In the genomic region with DNA sequence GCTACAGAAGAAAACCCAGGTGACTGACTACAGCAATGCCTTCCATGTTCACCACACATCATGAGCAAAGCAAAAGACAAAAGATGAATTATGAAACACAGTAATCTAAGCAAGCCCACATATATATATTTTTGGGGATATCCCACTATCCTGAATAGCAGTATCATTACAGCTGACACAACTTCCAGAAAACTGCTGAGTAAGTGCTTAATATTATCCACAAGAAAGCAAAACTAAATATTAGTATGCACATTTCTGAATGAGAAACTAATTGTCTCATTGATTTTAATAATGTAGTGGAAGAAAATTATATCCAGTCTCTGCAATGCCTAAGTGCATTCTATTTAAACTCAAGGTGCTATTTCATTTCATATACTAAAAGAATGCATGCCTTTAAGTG, we compare ENCODE assay signal across 20 cellular contexts. TPM values are rescaled to one million over a fixed set of nuclear protein-coding genes. Genes with fewer than 3 reads are reported as not detected.
DNase-seq lines count a peak whose midpoint lies in the region; ATAC-seq, FAIRE-seq and TF ChIP-seq lines count a peak whose summit lies in the region.
"Had no signal": no experiment of that assay in that cellular context is flagged by ENCODE, and none has a peak within 500 bp of the region (broad histone marks: within the 10 kb centered on the region; RNA-seq: fewer than 3 reads in every experiment).

No MANE protein-coding gene starts in this region.

- no peak overlapping the region for H2AK5ac ChIP-seq in IMR-90 (ENCODE audit: low read depth, low read length)

- dilution Hi-C loops in IMR-90 (cut with HindIII; ENCODE audit: low sequenced_read_pairs, unreplicated experiment) = no loop called here

- H3K4me3 ChIP-seq in HepG2 (replicated peaks in 1 of 3; ENCODE audit: insufficient read depth in 1 of 3, low read depth in 2 of 3, low read length in 3 of 3) (no peak overlapping the region), right lobe of liver (no peak overlapping the region), IMR-90 (ENCODE audit: insufficient read depth, low read depth, low read length) (no peak overlapping the region)
- H3K4me3 ChIP-seq: BLaER1 had no signal

- ATAC-seq in HepG2 (no peak), right lobe of liver (no peak), IMR-90 (ENCODE audit: low read depth) (no peak), HG03280 (IDR thresholded peaks at IDR 0.05; ENCODE audit: unreplicated experiment) (no peak), HG02759 (IDR thresholded peaks at IDR 0.05; ENCODE audit: unreplicated experiment) (no peak)
- ATAC-seq: CD8-positive, alpha-beta T cell had no signal

- TF ChIP-seq EP300 in HepG2 (IDR thresholded peaks at IDR 0.05; ENCODE audit: low read depth in 2 of 2, low read length in 2 of 2) (no peak), HepG2 (CRISPR knock-in tag; IDR thresholded peaks at IDR 0.05; ENCODE audit: borderline replicate concordance) (no peak)

- no peak overlapping the region for H2BK15ac ChIP-seq in IMR-90 (ENCODE audit: low read depth, low read length)

- TF ChIP-seq POLR2A in HepG2 (IDR thresholded peaks at IDR 0.05; ENCODE audit: insufficient read depth in 1 of 2, low read depth in 2 of 2, low read length in 2 of 2) (no peak), right lobe of liver (IDR thresholded peaks at IDR 0.05) (no peak), IMR-90 (IDR thresholded peaks at IDR 0.05; ENCODE audit: low read depth, low read length) (no peak)

- H4K5ac ChIP-seq in IMR-90 (ENCODE audit: low read depth, low read length) = no peak overlapping the region

- no peak overlapping the region for H4K91ac ChIP-seq in IMR-90 (ENCODE audit: insufficient read depth, low read depth, low read length)

- CTCF ChIA-PET in HepG2 (lab: Yijun Ruan, JAX; ENCODE audit: low intra/inter-chr PET ratio, low total read pairs) = no interaction called here
- CTCF ChIA-PET in IMR-90 (lab: Yijun Ruan, JAX) = no interaction called here

- H3K4ac ChIP-seq in IMR-90 (ENCODE audit: low read depth, low read length) = no peak overlapping the region

- H4K20me1 ChIP-seq in HepG2 (ENCODE audit: insufficient read depth, low read length) = no peaks in the 10 kb centered on the region
- no peaks in the 10 kb centered on the region for H4K20me1 ChIP-seq in IMR-90 (ENCODE audit: insufficient read depth, low read length)
- H4K20me1 ChIP-seq: BLaER1 had no signal

- H2BK20ac ChIP-seq in IMR-90 (ENCODE audit: low read depth, low read length) = no peak overlapping the region

- H3K27me3 ChIP-seq in HepG2 (ENCODE audit: control insufficient read depth in 1 of 2, insufficient read depth in 2 of 2, low read length in 2 of 2) (no peaks in the 10 kb centered on the region), right lobe of liver (no peaks in the 10 kb centered on the region), IMR-90 (ENCODE audit: control insufficient read depth, insufficient read depth, low read length) (peaks cover 5% of the 10 kb centered on the region)
- H3K27me3 ChIP-seq: BE2C, BLaER1 had no signal

- H2AFZ ChIP-seq in HepG2 (ENCODE audit: low read length) (no peak overlapping the region), IMR-90 (replicated peaks; ENCODE audit: low read length, poor library complexity) (no peak overlapping the region)

- H3K79me1 ChIP-seq in IMR-90 (ENCODE audit: low read depth in 1 of 2, low read length in 2 of 2) = no peaks in the 10 kb centered on the region

- no peaks in the 10 kb centered on the region for H3K9me3 ChIP-seq in HepG2 (ENCODE audit: low read length)
- no peaks in the 10 kb centered on the region for H3K9me3 ChIP-seq in right lobe of liver
- H3K9me3 ChIP-seq in IMR-90 (ENCODE audit: control insufficient read depth, insufficient read depth, low read length) = no peaks in the 10 kb centered on the region
- H3K9me3 ChIP-seq: BE2C, BLaER1, Caco-2 had no signal

- H3K14ac ChIP-seq in IMR-90 (replicated peaks; ENCODE audit: low read depth, low read length) = no peak overlapping the region

- no peak overlapping the region for H2AK9ac ChIP-seq in IMR-90 (replicated peaks; ENCODE audit: low read depth, low read length, poor library complexity)

- no peaks in the 10 kb centered on the region for H3K9me1 ChIP-seq in IMR-90 (ENCODE audit: insufficient read depth, low read length)

- no peak overlapping the region for H3K18ac ChIP-seq in IMR-90 (ENCODE audit: low read depth, low read length)

- no peaks in the 10 kb centered on the region for H3K79me2 ChIP-seq in HepG2 (ENCODE audit: insufficient read depth, low read length)

- BruUV-seq in HepG2 (replicated peaks; lab: Mats Ljungman, UMichigan) = no TSS peak
- no TSS peak for BruUV-seq in IMR-90 (replicated peaks; lab: Mats Ljungman, UMichigan)

- no peak overlapping the region for H3K4me2 ChIP-seq in HepG2 (ENCODE audit: low read depth, low read length)
- no peak overlapping the region for H3K4me2 ChIP-seq in IMR-90 (ENCODE audit: low read depth, low read length)
- H3K4me2 ChIP-seq: BLaER1 had no signal

- H2BK5ac ChIP-seq in IMR-90 (ENCODE audit: low read depth, low read length, poor library complexity, severe bottlenecking) = no peak overlapping the region

- H3K36me3 ChIP-seq in HepG2 (replicated peaks in 1 of 2; ENCODE audit: control insufficient read depth in 1 of 2, insufficient read depth in 2 of 2, low read length in 2 of 2) = no peaks in the 10 kb centered on the region
- H3K36me3 ChIP-seq in right lobe of liver = no peaks in the 10 kb centered on the region
- no peaks in the 10 kb centered on the region for H3K36me3 ChIP-seq in IMR-90 (ENCODE audit: control insufficient read depth, insufficient read depth, low read length)
- H3K36me3 ChIP-seq: BE2C, BLaER1 had no signal

- no peak overlapping the region for H2BK120ac ChIP-seq in IMR-90 (ENCODE audit: low read depth, low read length)

- POLR2A ChIA-PET in HepG2 (lab: Yijun Ruan, JAX) (no interaction called here), IMR-90 (lab: Charles Lee; ENCODE audit: unreplicated experiment) (no interaction called here)

- no peak overlapping the region for H3K56ac ChIP-seq in IMR-90 (ENCODE audit: extremely low read depth, insufficient read depth, low read length)

- intact Hi-C loops in HepG2 (cut with micrococcal nuclease; ENCODE audit: unreplicated experiment) = no loop called here
- intact Hi-C loops in right lobe of liver (cut with DNase I) = no loop called here
- intact Hi-C loops in IMR-90 (cut with micrococcal nuclease) = no loop called here

- no peak for DNase-seq in HepG2 (ENCODE audit: low spot score)
- DNase-seq in right lobe of liver = no peak
- no peak for DNase-seq in IMR-90
- DNase-seq: ACHN; BE2C; C1 segment of cervical spinal cord; Caco-2; Calu3; CD4-positive, alpha-beta T cell; CD8-positive, alpha-beta T cell; DMS79 treated with DMSO at 0.1 percent for 48 hours; GF-D8 had no signal

- TF ChIP-seq RAD21 in HepG2 (CRISPR knock-in tag; IDR thresholded peaks at IDR 0.05) (no peak), IMR-90 (IDR thresholded peaks at IDR 0.05; ENCODE audit: low read length) (no peak)

- H3K4me1 ChIP-seq in HepG2 (ENCODE audit: insufficient read depth, low read length) (no peaks in the 10 kb centered on the region), right lobe of liver (no peaks in the 10 kb centered on the region), IMR-90 (ENCODE audit: control insufficient read depth, insufficient read depth, low read length) (no peaks in the 10 kb centered on the region)
- H3K4me1 ChIP-seq: BE2C, BLaER1 had no signal

- no peak overlapping the region for H4K8ac ChIP-seq in IMR-90 (ENCODE audit: low read depth in 2 of 2, low read length in 2 of 2)

- H3K23ac ChIP-seq in IMR-90 (ENCODE audit: low read depth, low read length) = no peak overlapping the region

- no peak overlapping the region for H3K9ac ChIP-seq in HepG2 (ENCODE audit: insufficient read depth, low read depth, low read length)
- no peak overlapping the region for H3K9ac ChIP-seq in IMR-90 (ENCODE audit: low read depth, low read length)
- H3K9ac ChIP-seq: BLaER1 had no signal

- no peak overlapping the region for H3K27ac ChIP-seq in HepG2 (ENCODE audit: extremely low read length, insufficient read depth, low read length)
- H3K27ac ChIP-seq in right lobe of liver = no peak overlapping the region
- no peak overlapping the region for H3K27ac ChIP-seq in IMR-90 (ENCODE audit: insufficient read depth, low read length)
- H3K27ac ChIP-seq: 22Rv1, BLaER1 had no signal

- TF ChIP-seq CTCF in HepG2 (CRISPR knock-in tag; IDR thresholded peaks at IDR 0.05) (no peak), right lobe of liver (IDR thresholded peaks at IDR 0.05) (no peak), IMR-90 (conservative IDR thresholded peaks at IDR 0.05; ENCODE audit: low read depth, low read length) (no peak)

- FAIRE-seq in HepG2 (lab: Jason Lieb, UNC) = no peak
- FAIRE-seq: D721Med, G401.6, GM12891, GM19239 had no signal

- in situ Hi-C loops in HepG2 (cut with HindIII; ENCODE audit: extremely low pct_ligation_motif_present, low pct_unique_long_range_greater_than_20kb) (no loop called here), IMR-90 (cut with MboI; ENCODE audit: low sequenced_read_pairs) (no loop called here)

RNA-seq across cellular contexts. Expression of a gene that starts 14.5 kb away (rescaled TPM):
- total RNA-seq in HepG2 (2016; rRNA removed; fragmentation: Illumina TruSeq; extraction: Trizol) (3.5 and 4.5 TPM in 2 replicates), right lobe of liver (1 to 10 TPM; 2.6 to 7.3 (median 4.5) TPM), IMR-90 (2012; rRNA removed) (2.7 and 3.9 TPM in 2 replicates)
- total RNA-seq in HepG2 (2016; cell fraction: cytosol; rRNA removed; fragmentation: Illumina TruSeq; extraction: Trizol; ENCODE audit: low read depth) = 0.81 and 1.2 TPM in 2 replicates
- 4.2 and 4.8 TPM in 2 replicates for total RNA-seq in HepG2 (2016; cell fraction: insoluble cytoplasmic fraction; rRNA removed; fragmentation: Illumina TruSeq; extraction: Trizol)
- 3.2 and 3.4 TPM in 2 replicates for total RNA-seq in HepG2 (2016; cell fraction: membrane; rRNA removed; fragmentation: Illumina TruSeq; extraction: Trizol)
- total RNA-seq in HepG2 (2016; cell fraction: nucleus; rRNA removed; fragmentation: Illumina TruSeq; extraction: Trizol) = 4.7 and 5.3 TPM in 2 replicates
- polyA plus RNA-seq in HepG2 (2011; rRNA removed) (2.1 and 2.5 TPM in 2 replicates), IMR-90 (2012; rRNA removed) (2.6 and 3.7 TPM in 2 replicates)
- polyA plus RNA-seq in HepG2 (2011; cell fraction: cytosol; rRNA removed) = 1.0 and 1.3 TPM in 2 replicates
- polyA plus RNA-seq in HepG2 (2011; cell fraction: nucleus; rRNA removed) = 1.2 and 1.4 TPM in 2 replicates
- 1.7 and 2.2 TPM in 2 replicates for polyA plus RNA-seq in HepG2 (2012)
- polyA plus RNA-seq in HepG2 (2016; cell fraction: cytosol; fragmentation: Illumina TruSeq; extraction: Trizol; ENCODE audit: low read depth) = 1.3 and 1.4 TPM in 2 replicates
- polyA plus RNA-seq in HepG2 (2016; cell fraction: insoluble cytoplasmic fraction; fragmentation: Illumina TruSeq; extraction: Trizol; ENCODE audit: low read depth) = 4.4 and 4.6 TPM in 2 replicates
- 2.9 and 3.0 TPM in 2 replicates for polyA plus RNA-seq in HepG2 (2016; cell fraction: membrane; fragmentation: Illumina TruSeq; extraction: Trizol; ENCODE audit: low read depth)
- 5.6 and 7.4 TPM in 2 replicates for polyA plus RNA-seq in HepG2 (2016; cell fraction: nucleus; fragmentation: Illumina TruSeq; extraction: Trizol; ENCODE audit: insufficient read depth, low read depth)
- 2.3 and 11.0 TPM in 2 replicates for polyA minus RNA-seq in HepG2 (2011; rRNA and poly(A)+ RNA removed; ENCODE audit: low replicate concordance)
- polyA minus RNA-seq in HepG2 (2011; cell fraction: cytosol; rRNA and poly(A)+ RNA removed) = 1.1 and 1.2 TPM in 2 replicates
- 3.1 and 4.0 TPM in 2 replicates for polyA minus RNA-seq in HepG2 (2011; cell fraction: nucleus; rRNA and poly(A)+ RNA removed)
- 0.99 and 1.1 TPM in 2 replicates for polyA plus RNA-seq in IMR-90 (2012; cell fraction: cytosol; rRNA removed)
- polyA plus RNA-seq in IMR-90 (2012; cell fraction: nucleus; rRNA removed; ENCODE audit: low replicate concordance) = 1.3 and 3.4 TPM in 2 replicates
